ENCODE assay signal across 8 cellular contexts in genomic region chr4:70613893-70614572, GRCh38. TPM values are rescaled to one million over a fixed set of nuclear protein-coding genes. Genes with fewer than 3 reads are reported as not detected.
DNase-seq lines count a peak whose midpoint lies in the region; ATAC-seq and TF ChIP-seq lines count a peak whose summit lies in the region.
"Had no signal": no experiment of that assay in that cellular context is flagged by ENCODE, and none has a peak within 500 bp of the region (broad histone marks: within the 10 kb centered on the region; RNA-seq: fewer than 3 reads in every experiment).

No MANE protein-coding gene starts in this region.

- H3K9me3 Mint-ChIP-seq in activated T-helper 1 cell treated with anti-CD3 and anti-CD28 coated beads, Interleukin-12 subunit alpha, Interleukin-12 subunit beta, Interleukin-2, Interleukin-4 antibody, amounts not matched to agents 30 ng/mL and 10 ng/mL and 1 ng/mL, durations not matched to agents 14 hours and 24 hours and 36 hours, result no peaks in the 10 kb centered on the region

- no peaks in the 10 kb centered on the region for H3K36me3 Mint-ChIP-seq in activated T-helper 1 cell treated with anti-CD3 and anti-CD28 coated beads, Interleukin-12 subunit alpha, Interleukin-12 subunit beta, Interleukin-2, Interleukin-4 antibody, amounts not matched to agents 30 ng/mL and 10 ng/mL and 1 ng/mL, durations not matched to agents 14 hours and 24 hours and 36 hours (ENCODE audit: low read depth)

- no peak overlapping the region for H3K27ac ChIP-seq in RWPE1

- no peak for TF ChIP-seq CTCF in foreskin fibroblast (IDR thresholded peaks at IDR 0.05; ENCODE audit: low read depth, low read length)
- no peak for TF ChIP-seq CTCF in RWPE1 (conservative IDR thresholded peaks at IDR 0.05; ENCODE audit: low read depth)

- POLR2A ChIA-PET in RWPE1 (lab: Yijun Ruan, JAX; ENCODE audit: low non-redundant PET), result no interaction called here

- peak overlapping the region; percentile 24 for H3K4me3 ChIP-seq in foreskin fibroblast (ENCODE audit: low read depth in 1 of 2, low read length in 2 of 2)

- H3K27me3 Mint-ChIP-seq in activated T-helper 1 cell treated with anti-CD3 and anti-CD28 coated beads, Interleukin-12 subunit alpha, Interleukin-12 subunit beta, Interleukin-2, Interleukin-4 antibody, amounts not matched to agents 30 ng/mL and 10 ng/mL and 1 ng/mL, durations not matched to agents 14 hours and 24 hours and 36 hours (ENCODE audit: insufficient read depth), result peaks cover 28% of the 10 kb centered on the region

- peaks cover 12% of the 10 kb centered on the region for H3K4me1 Mint-ChIP-seq in activated T-helper 1 cell treated with anti-CD3 and anti-CD28 coated beads, Interleukin-12 subunit alpha, Interleukin-12 subunit beta, Interleukin-2, Interleukin-4 antibody, amounts not matched to agents 30 ng/mL and 10 ng/mL and 1 ng/mL, durations not matched to agents 14 hours and 24 hours and 36 hours (ENCODE audit: low read depth)

- no peak overlapping the region for H3K4me3 Mint-ChIP-seq in activated T-helper 1 cell treated with anti-CD3 and anti-CD28 coated beads, Interleukin-12 subunit alpha, Interleukin-12 subunit beta, Interleukin-2, Interleukin-4 antibody, amounts not matched to agents 30 ng/mL and 10 ng/mL and 1 ng/mL, durations not matched to agents 14 hours and 24 hours and 36 hours

- ATAC-seq in GM19438 (IDR thresholded peaks at IDR 0.05; ENCODE audit: low read depth, unreplicated experiment) (peak; percentile 19), HG03175 (IDR thresholded peaks at IDR 0.05; ENCODE audit: unreplicated experiment) (peak; percentile 37)

- DNase-seq in foreskin fibroblast (peak in 1 of 2 donors; percentile 6), stromal cell of bone marrow (ENCODE audit: low read depth) (peak; percentile 20), RWPE1 (ENCODE audit: low spot score) (no peak), NCI-H526 treated with DMSO at 0.1 percent for 48 hours (lab: John Stamatoyannopoulos, UW) (no peak)
- DNase-seq in activated T-helper 1 cell treated with anti-CD3 and anti-CD28 coated beads, Interleukin-12 subunit alpha, Interleukin-12 subunit beta, Interleukin-2, Interleukin-4 antibody, amounts not matched to agents 30 ng/mL and 10 ng/mL and 1 ng/mL, durations not matched to agents 14 hours and 24 hours and 36 hours (ENCODE audit: low spot score), result no peak

- CTCF ChIA-PET in RWPE1 (lab: Yijun Ruan, JAX), result interaction anchor here (0.6 kb wide), 1 partner anchor 74 kb away, joined by 3 read pairs; no protein-coding TSS in a partner anchor

- no peak overlapping the region for H3K27ac Mint-ChIP-seq in activated T-helper 1 cell treated with anti-CD3 and anti-CD28 coated beads, Interleukin-12 subunit alpha, Interleukin-12 subunit beta, Interleukin-2, Interleukin-4 antibody, amounts not matched to agents 30 ng/mL and 10 ng/mL and 1 ng/mL, durations not matched to agents 14 hours and 24 hours and 36 hours

- intact Hi-C loops in activated T-helper 1 cell treated with anti-CD3 and anti-CD28 coated beads, Interleukin-12 subunit alpha, Interleukin-12 subunit beta, Interleukin-2, Interleukin-4 antibody, amounts not matched to agents 30 ng/mL and 10 ng/mL and 1 ng/mL, durations not matched to agents 14 hours and 24 hours and 36 hours (cut with micrococcal nuclease), result loop anchor here (5.0 kb wide), 1 partner anchor 93 kb away; no protein-coding TSS in a partner anchor

RNA-seq across cellular contexts. Expression of gene ENAM, which starts 14.5 kb away (rescaled TPM):
- not detected in 2 replicates for total RNA-seq in activated T-helper 1 cell treated with anti-CD3 and anti-CD28 coated beads, Interleukin-12 subunit alpha, Interleukin-12 subunit beta, Interleukin-2, Interleukin-4 antibody, amounts not matched to agents 30 ng/mL and 10 ng/mL and 1 ng/mL, durations not matched to agents 14 hours and 24 hours and 36 hours

RNA-seq across cellular contexts. Expression of gene AMBN, which starts 22.0 kb away (rescaled TPM):
- total RNA-seq in activated T-helper 1 cell treated with anti-CD3 and anti-CD28 coated beads, Interleukin-12 subunit alpha, Interleukin-12 subunit beta, Interleukin-2, Interleukin-4 antibody, amounts not matched to agents 30 ng/mL and 10 ng/mL and 1 ng/mL, durations not matched to agents 14 hours and 24 hours and 36 hours, result not detected in 2 replicates
- total RNA-seq: myocyte had no signal

RNA-seq across cellular contexts. Expression of gene JCHAIN, which starts 52.3 kb away (rescaled TPM):
- not detected in 2 replicates for total RNA-seq in activated T-helper 1 cell treated with anti-CD3 and anti-CD28 coated beads, Interleukin-12 subunit alpha, Interleukin-12 subunit beta, Interleukin-2, Interleukin-4 antibody, amounts not matched to agents 30 ng/mL and 10 ng/mL and 1 ng/mL, durations not matched to agents 14 hours and 24 hours and 36 hours
